Comparison of ENCODE assay signal across 34 cellular contexts in the genomic region with DNA sequence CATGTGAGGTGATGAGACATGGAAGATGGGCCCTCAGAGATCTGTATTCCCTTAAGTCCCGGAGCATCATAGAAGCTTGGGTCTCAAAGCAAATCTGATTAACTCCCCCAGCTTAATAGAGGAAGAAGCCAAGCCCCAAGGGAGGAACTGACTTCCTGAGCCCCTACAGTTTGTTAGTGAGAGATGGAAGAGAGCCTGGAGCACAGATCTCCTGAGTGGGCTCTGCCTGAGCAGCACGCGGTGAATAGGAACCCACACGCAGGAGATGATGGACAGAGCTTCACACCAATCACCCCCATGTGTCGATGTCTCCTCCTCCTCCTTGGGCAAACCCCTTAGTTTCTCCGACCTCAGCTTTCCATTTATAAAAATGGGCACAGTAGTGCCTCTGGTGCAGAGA. TPM values are rescaled to one million over a fixed set of nuclear protein-coding genes. Genes with fewer than 3 reads are reported as not detected.
A peak's percentile ranks its signal among the peaks of the same experiment; 100 is the strongest.
DNase-seq lines count a peak whose midpoint lies in the region; TF ChIP-seq lines count a peak whose summit lies in the region.
"Had no signal": no experiment of that assay in that cellular context is flagged by ENCODE, and none has a peak within 500 bp of the region (broad histone marks: within the 10 kb centered on the region; RNA-seq: fewer than 3 reads in every experiment).

No MANE protein-coding gene starts in this region.

- peaks cover 2% of the 10 kb centered on the region for H3K27me3 Mint-ChIP-seq in chondrocyte (ENCODE audit: low read depth)
- H3K27me3 Mint-ChIP-seq: naive thymus-derived CD4-positive, alpha-beta T cell had no signal

- no peaks in the 10 kb centered on the region for H3K27me3 ChIP-seq in left ventricle myocardium inferior (ENCODE audit: low read depth)
- H3K27me3 ChIP-seq in hepatocyte = no peaks in the 10 kb centered on the region
- H3K27me3 ChIP-seq: ascending aorta, cardiac muscle cell, esophagus muscularis mucosa, foreskin keratinocyte, heart left ventricle, sigmoid colon had no signal

- DNase-seq in cardiac septum (ENCODE audit: low spot score) (peak; percentile 27), left ventricle myocardium inferior (no peak), SK-N-MC (ENCODE audit: low read depth, low spot score) (peak; percentile 60), hepatocyte (ENCODE audit: low spot score) (no peak), pons (ENCODE audit: low spot score) (no peak), chondrocyte (ENCODE audit: low spot score) (no peak), NCI-H128 (lab: John Stamatoyannopoulos, UW; ENCODE audit: unreplicated experiment) (no peak)
- DNase-seq in stimulated activated CD4-positive, alpha-beta T cell treated with anti-CD3 and anti-CD28 coated beads, Interleukin-12 subunit alpha, Interleukin-12 subunit beta, amount 100 ng/mL, for 4 hours = no peak
- DNase-seq: activated CD4-positive, alpha-beta T cell treated with anti-CD3 and anti-CD28 coated beads for 4 hours; activated T-cell treated with anti-CD3 and anti-CD28 coated beads, Interleukin-2, amount 50 U/mL, for 48 hours; CD8-positive, alpha-beta T cell; cortex of kidney; H7; heart left ventricle; KG1; MM.1S; naive thymus-derived CD4-positive, alpha-beta T cell; NCI-H1436; NCI-H2081 treated with DMSO at 0.1 percent for 48 hours; NCI-H2227 treated with DMSO at 0.1 percent for 48 hours; NCI-H69; SIG-M5; sigmoid colon; stimulated activated CD4-positive, alpha-beta T cell treated with anti-CD3 and anti-CD28 coated beads, Interleukin-4, amount 100 ng/mL, for 24 hours; SW 1271 had no signal

- H3K4me1 ChIP-seq in left ventricle myocardium inferior (peaks cover 4% of the 10 kb centered on the region), hepatocyte (ENCODE audit: insufficient read depth) (peaks cover 17% of the 10 kb centered on the region)
- H3K4me1 ChIP-seq: ascending aorta, esophagus muscularis mucosa, sigmoid colon had no signal

- intact Hi-C loops in cardiac septum (cut with DNase I) (no loop called here), left ventricle myocardium inferior (cut with micrococcal nuclease) (no loop called here)

- H3K9me2 ChIP-seq in hepatocyte (replicated peaks; ENCODE audit: insufficient read depth) = no peaks in the 10 kb centered on the region

- H3K9me3 ChIP-seq in left ventricle myocardium inferior (replicated peaks) (no peaks in the 10 kb centered on the region), SK-N-MC (ENCODE audit: low read depth, low read length) (no peaks in the 10 kb centered on the region), hepatocyte (ENCODE audit: low read depth) (no peaks in the 10 kb centered on the region)
- H3K9me3 ChIP-seq: ascending aorta, esophagus muscularis mucosa, heart left ventricle, sigmoid colon had no signal

- no peak overlapping the region for H3K4me3 ChIP-seq in left ventricle myocardium inferior
- H3K4me3 ChIP-seq in SK-N-MC = peak overlapping the region; percentile 14
- H3K4me3 ChIP-seq in hepatocyte = no peak overlapping the region
- H3K4me3 ChIP-seq: ascending aorta, cardiac muscle cell, esophagus muscularis mucosa, heart left ventricle, sigmoid colon had no signal

- H3K79me2 ChIP-seq in hepatocyte = no peaks in the 10 kb centered on the region

- no peaks in the 10 kb centered on the region for H3K36me3 Mint-ChIP-seq in chondrocyte (ENCODE audit: low read depth)
- H3K36me3 Mint-ChIP-seq: CD8-positive, alpha-beta T cell had no signal

- H3K36me3 ChIP-seq in left ventricle myocardium inferior = no peaks in the 10 kb centered on the region
- no peaks in the 10 kb centered on the region for H3K36me3 ChIP-seq in SK-N-MC (ENCODE audit: insufficient read depth, low read length)
- H3K36me3 ChIP-seq in hepatocyte (replicated peaks; ENCODE audit: insufficient read depth, low read depth) = no peaks in the 10 kb centered on the region
- H3K36me3 ChIP-seq: ascending aorta, cardiac muscle cell, esophagus muscularis mucosa, heart left ventricle, sigmoid colon had no signal

- no peaks in the 10 kb centered on the region for H3K9me3 Mint-ChIP-seq in chondrocyte (ENCODE audit: low read depth)
- H3K9me3 Mint-ChIP-seq: CD8-positive, alpha-beta T cell had no signal

- no peaks in the 10 kb centered on the region for H3K4me1 Mint-ChIP-seq in chondrocyte (ENCODE audit: low read depth)

- H3K9ac ChIP-seq in SK-N-MC (ENCODE audit: insufficient read length) = no peak overlapping the region

- TF ChIP-seq CTCF in left ventricle myocardium inferior (IDR thresholded peaks at IDR 0.05; ENCODE audit: borderline replicate concordance) (no peak), hepatocyte (IDR thresholded peaks at IDR 0.05; ENCODE audit: poor library complexity) (no peak), chondrocyte (IDR thresholded peaks at IDR 0.05) (no peak)

- 90% methylated on average over 6 of the region's 6 CpGs for WGBS in hepatocyte (ENCODE audit: low lambda C conversion rate, missing lambda C conversion rate)

- H4K20me1 ChIP-seq in hepatocyte (ENCODE audit: insufficient read depth, poor library complexity, severe bottlenecking) = no peaks in the 10 kb centered on the region

- H3K27ac ChIP-seq in left ventricle myocardium inferior (replicated peaks) (no peak overlapping the region), SK-N-MC (peak overlapping the region; percentile 67; the same call in 1 of the 2 replicates), hepatocyte (peak overlapping the region; percentile 4)
- H3K27ac ChIP-seq: ascending aorta, cardiac muscle cell, esophagus muscularis mucosa, foreskin keratinocyte, heart left ventricle, HL-60, sigmoid colon, VCaP had no signal

- H3K4me2 ChIP-seq in hepatocyte = no peak overlapping the region

- H3K27ac Mint-ChIP-seq in chondrocyte (ENCODE audit: unreplicated experiment) = no peak overlapping the region
- H3K27ac Mint-ChIP-seq: CD8-positive, alpha-beta T cell had no signal

- no peak overlapping the region for H2AFZ ChIP-seq in hepatocyte

- no peak overlapping the region for H3K4me3 Mint-ChIP-seq in chondrocyte (ENCODE audit: unreplicated experiment)
- H3K4me3 Mint-ChIP-seq: CD8-positive, alpha-beta T cell; naive thymus-derived CD4-positive, alpha-beta T cell had no signal

RNA-seq across cellular contexts. Expression of a gene that starts 50.1 kb away (rescaled TPM):
- total RNA-seq in cardiac septum = not detected
- not detected for total RNA-seq in left ventricle myocardium inferior
- total RNA-seq in hepatocyte = 0.07 TPM in 1 of 2 replicates, not detected in the other
- 0.31 TPM in 1 of 2 replicates, not detected in the other for polyA plus RNA-seq in hepatocyte
- total RNA-seq in chondrocyte = not detected in 3 replicates
- total RNA-seq: ascending aorta; cardiac muscle cell; CD8-positive, alpha-beta T cell; esophagus muscularis mucosa; heart left ventricle; omental fat pad; pulmonary artery endothelial cell; sigmoid colon; subcutaneous adipose tissue had no signal
- polyA plus RNA-seq: cardiac muscle cell; heart left ventricle; naive thymus-derived CD4-positive, alpha-beta T cell; sigmoid colon had no signal

Comparison
In these comparisons a context has a peak if more than half of its experiments do, and no peak if none do; other contexts are left out.
1. DNase-seq: peak in cardiac septum (single experiment) and SK-N-MC (single experiment); none in left ventricle myocardium inferior (single experiment), hepatocyte (single experiment), pons (single experiment), chondrocyte (single experiment), NCI-H128 (single experiment) and stimulated activated CD4-positive, alpha-beta T cell treated with anti-CD3 and anti-CD28 coated beads, Interleukin-12 subunit alpha, Interleukin-12 subunit beta, amount 100 ng/mL, for 4 hours (single experiment).